In genomic region chr1:6426972-6427350, GRCh38 we compare ENCODE assay signal across 14 cellular contexts. TPM values are rescaled to one million over a fixed set of nuclear protein-coding genes. Genes with fewer than 3 reads are reported as not detected.
A peak's percentile ranks its signal among the peaks of the same experiment; 100 is the strongest.
DNase-seq lines count a peak whose midpoint lies in the region; ATAC-seq and TF ChIP-seq lines count a peak whose summit lies in the region.
"Had no signal": no experiment of that assay in that cellular context is flagged by ENCODE, and none has a peak within 500 bp of the region (broad histone marks: within the 10 kb centered on the region; RNA-seq: fewer than 3 reads in every experiment).

No MANE protein-coding gene starts in this region.

- no peak overlapping the region for H3K4me2 ChIP-seq in neuronal stem cell (ENCODE audit: insufficient read depth, low read length, poor library complexity, severe bottlenecking)

- no peaks in the 10 kb centered on the region for H3K9me3 ChIP-seq in HEK293 (ENCODE audit: control insufficient read depth, insufficient read depth, low read depth, low read length)
- no peaks in the 10 kb centered on the region for H3K9me3 ChIP-seq in neuronal stem cell (replicated peaks in 1 of 2; ENCODE audit: control insufficient read depth in 2 of 2, insufficient read depth in 1 of 2, low read depth in 1 of 2, low read length in 2 of 2)

- H3K4me3 Mint-ChIP-seq in activated naive CD4-positive, alpha-beta T cell treated with anti-CD3 and anti-CD28 coated beads, Interleukin-2, amount 50 U/mL, for 24 hours: no peak overlapping the region
- H3K4me3 Mint-ChIP-seq: CD4-positive, alpha-beta memory T cell had no signal

- H3K4ac ChIP-seq in neuronal stem cell (ENCODE audit: low read length): no peak overlapping the region

- WGBS in neuronal stem cell (ENCODE audit: extremely low coverage in 2 of 2, insufficient read length in 2 of 2, insufficient replicate concordance in 1 of 2), 2 donors: no CpG with 5 or more reads among the region's 10 CpGs

- no peak overlapping the region for H2BK5ac ChIP-seq in neuronal stem cell (ENCODE audit: low read length)

- H4K91ac ChIP-seq in neuronal stem cell (ENCODE audit: low read depth, low read length, poor library complexity): no peak overlapping the region

- peak overlapping the region; percentile 2 for H3K27ac Mint-ChIP-seq in activated naive CD4-positive, alpha-beta T cell treated with anti-CD3 and anti-CD28 coated beads, Interleukin-2, amount 50 U/mL, for 24 hours
- no peak overlapping the region for H3K27ac Mint-ChIP-seq in activated naive CD4-positive, alpha-beta T cell treated with anti-CD3 and anti-CD28 coated beads, Interleukin-2, amount 50 U/mL, for 72 hours
- H3K27ac Mint-ChIP-seq: CD4-positive, alpha-beta memory T cell had no signal

- H3K14ac ChIP-seq in neuronal stem cell (ENCODE audit: low read length): no peak overlapping the region

- CTCF ChIA-PET in HEK293 (lab: Yijun Ruan, JAX): interaction anchor here (0.5 to 1.4 kb wide), 3 partner anchors 11 to 66 kb away, joined by 3 to 13 read pairs (median 3); no protein-coding TSS in a partner anchor

- H3K9me3 Mint-ChIP-seq in activated naive CD4-positive, alpha-beta T cell treated with anti-CD3 and anti-CD28 coated beads, Interleukin-2, amount 50 U/mL, for 24 hours: no peaks in the 10 kb centered on the region
- H3K9me3 Mint-ChIP-seq in activated naive CD4-positive, alpha-beta T cell treated with anti-CD3 and anti-CD28 coated beads, Interleukin-2, amount 50 U/mL, for 72 hours: no peaks in the 10 kb centered on the region
- H3K9me3 Mint-ChIP-seq: CD4-positive, alpha-beta memory T cell had no signal

- peaks cover 9% of the 10 kb centered on the region for H3K27me3 Mint-ChIP-seq in activated naive CD4-positive, alpha-beta T cell treated with anti-CD3 and anti-CD28 coated beads, Interleukin-2, amount 50 U/mL, for 24 hours

- no peak overlapping the region for H3K23ac ChIP-seq in neuronal stem cell (ENCODE audit: low read depth, low read length, poor library complexity)

- TF ChIP-seq CTCF in HEK293 (tag by site-specific recombination; IDR thresholded peaks at IDR 0.05): no peak
- no peak for TF ChIP-seq CTCF in VCaP (conservative IDR thresholded peaks at IDR 0.05)

- H3K9ac ChIP-seq in neuronal stem cell (ENCODE audit: low read depth, low read length, poor library complexity): no peak overlapping the region
- H3K9ac ChIP-seq: GM23248 had no signal

- peaks cover 21 to 83% (median 44%) of the 10 kb centered on the region in 3 experiments for H3K27me3 ChIP-seq in neuronal stem cell (ENCODE audit: control insufficient read depth in 3 of 3, insufficient read depth in 3 of 3, low read depth in 1 of 3, low read length in 3 of 3)

- H3K4me1 ChIP-seq in HEK293 (ENCODE audit: control insufficient read depth, insufficient read depth, low read length): no peaks in the 10 kb centered on the region; the same call in 1 of the 2 replicates
- peaks cover 5 to 12% of the 10 kb centered on the region in 2 donors for H3K4me1 ChIP-seq in neuronal stem cell (ENCODE audit: control insufficient read depth in 2 of 2, insufficient read depth in 1 of 2, low read depth in 1 of 2, low read length in 2 of 2)

- no peak overlapping the region for H2BK12ac ChIP-seq in neuronal stem cell (ENCODE audit: low read length)

- H3K27ac ChIP-seq in HEK293 (ENCODE audit: extremely low read depth, low read depth, low read length): no peak overlapping the region
- peak overlapping the region; percentile 56 for H3K27ac ChIP-seq in VCaP
- H3K27ac ChIP-seq in neuronal stem cell (replicated peaks; ENCODE audit: low read length): no peak overlapping the region
- H3K27ac ChIP-seq: GM23248 had no signal

- H2AFZ ChIP-seq in neuronal stem cell (ENCODE audit: low read length): no peak overlapping the region
- H2AFZ ChIP-seq: GM23248 had no signal

- no peak overlapping the region for H4K8ac ChIP-seq in neuronal stem cell (ENCODE audit: low read depth, low read length)

- peak overlapping the region; percentile 95 for H2AK5ac ChIP-seq in neuronal stem cell (ENCODE audit: low read depth, low read length)

- H3K4me3 ChIP-seq in HEK293 (ENCODE audit: low read depth, low read length): no peak overlapping the region
- no peak overlapping the region for H3K4me3 ChIP-seq in neuronal stem cell (ENCODE audit: low read length in 2 of 2)
- H3K4me3 ChIP-seq: GM12878, GM23248 had no signal

- H3K79me1 ChIP-seq in neuronal stem cell (ENCODE audit: low read depth, low read length): peaks cover 2% of the 10 kb centered on the region

- H3K18ac ChIP-seq in neuronal stem cell (ENCODE audit: low read length): peak overlapping the region; percentile 22

- no peak for DNase-seq in activated naive CD4-positive, alpha-beta T cell treated with anti-CD3 and anti-CD28 coated beads, Interleukin-2, amount 50 U/mL, for 72 hours (ENCODE audit: low spot score in 2 of 2)
- DNase-seq in neuronal stem cell (ENCODE audit: low spot score): no peak
- DNase-seq in NCI-H1417 treated with DMSO at 0.1 percent for 48 hours (lab: John Stamatoyannopoulos, UW): no peak
- DNase-seq in SK-N-DZ (ENCODE audit: low spot score): no peak
- DNase-seq: 8988T, AML-193, GM23248 had no signal

- no peak for ATAC-seq in activated naive CD4-positive, alpha-beta T cell treated with anti-CD3 and anti-CD28 coated beads, Interleukin-2, amount 50 U/mL, for 72 hours
- ATAC-seq in esophagus mucosa: no peak

- peaks cover 7% of the 10 kb centered on the region for H3K4me1 Mint-ChIP-seq in activated naive CD4-positive, alpha-beta T cell treated with anti-CD3 and anti-CD28 coated beads, Interleukin-2, amount 50 U/mL, for 24 hours

- no peak overlapping the region for H2BK15ac ChIP-seq in neuronal stem cell (ENCODE audit: low read length)

- no peaks in the 10 kb centered on the region for H3K36me3 ChIP-seq in HEK293 (ENCODE audit: control insufficient read depth in 2 of 2, insufficient read depth in 1 of 2, low read length in 2 of 2)
- no peaks in the 10 kb centered on the region for H3K36me3 ChIP-seq in neuronal stem cell (replicated peaks in 1 of 2; ENCODE audit: control insufficient read depth in 2 of 2, insufficient read depth in 2 of 2, low read length in 2 of 2)

- no peaks in the 10 kb centered on the region for H3K36me3 Mint-ChIP-seq in activated naive CD4-positive, alpha-beta T cell treated with anti-CD3 and anti-CD28 coated beads, Interleukin-2, amount 50 U/mL, for 24 hours
- no peaks in the 10 kb centered on the region for H3K36me3 Mint-ChIP-seq in activated naive CD4-positive, alpha-beta T cell treated with anti-CD3 and anti-CD28 coated beads, Interleukin-2, amount 50 U/mL, for 72 hours
- H3K36me3 Mint-ChIP-seq: CD4-positive, alpha-beta memory T cell had no signal

- H2BK120ac ChIP-seq in neuronal stem cell (ENCODE audit: low read depth, low read length): no peak overlapping the region

- POLR2A ChIA-PET in HEK293 (lab: Yijun Ruan, JAX): no interaction called here

TF ChIP-seq in HEK293, 187 proteins besides CTCF, POLR2A, EP300 and RAD21:
- TF ChIP-seq ZNF548 (tag by site-specific recombination; IDR thresholded peaks at IDR 0.05) (no peak), HIC1 (tag by site-specific recombination; IDR thresholded peaks at IDR 0.05) (peak; percentile 80)

RNA-seq across cellular contexts. Expression of gene ESPN, which starts 2.4 kb away (rescaled TPM):
- total RNA-seq in activated naive CD4-positive, alpha-beta T cell treated with anti-CD3 and anti-CD28 coated beads, Interleukin-2, amount 50 U/mL, for 72 hours: 1 to 10 TPM in 1 of 2 donors, under 1 TPM in 1; 0.89 to 1.9 TPM
- polyA plus RNA-seq in neuronal stem cell (2013, experiment 1 of 2): 3.5 TPM
- 3.6 TPM for polyA plus RNA-seq in neuronal stem cell (2013, experiment 2 of 2)
- total RNA-seq in esophagus mucosa: 33.4 TPM
- polyA plus RNA-seq in SK-N-DZ (2014; cell fraction: cytosol; rRNA removed): 0.20 TPM in 1 of 2 replicates, not detected in the other
- 0.15 TPM in 1 of 2 replicates, not detected in the other for polyA plus RNA-seq in SK-N-DZ (2014; cell fraction: nucleus; rRNA removed)
- total RNA-seq: GM23248, HT1080 had no signal
- polyA plus RNA-seq: GM23248 had no signal

RNA-seq across cellular contexts. Expression of gene HES2, which starts 7.2 kb away (rescaled TPM):
- total RNA-seq in activated naive CD4-positive, alpha-beta T cell treated with anti-CD3 and anti-CD28 coated beads, Interleukin-2, amount 50 U/mL, for 72 hours: 1 to 10 TPM in 1 of 2 donors, under 1 TPM in 1; 0.35 to 1.1 TPM
- 0.26 TPM for polyA plus RNA-seq in neuronal stem cell (2013, experiment 1 of 2)
- polyA plus RNA-seq in neuronal stem cell (2013, experiment 2 of 2): 0.22 TPM
- 47.3 TPM for total RNA-seq in esophagus mucosa
- 0.48 TPM in 1 of 2 replicates, not detected in the other for polyA plus RNA-seq in SK-N-DZ (2014; cell fraction: cytosol; rRNA removed)
- 0.13 and 1.3 TPM in 2 replicates for polyA plus RNA-seq in SK-N-DZ (2014; cell fraction: nucleus; rRNA removed)
- total RNA-seq: CD4-positive, alpha-beta memory T cell; GM23248 had no signal
- polyA plus RNA-seq: CD4-positive, alpha-beta memory T cell; GM23248 had no signal

RNA-seq across cellular contexts. Expression of gene ACOT7, which starts 33.4 kb away (rescaled TPM):
- 10 to 100 TPM; 46.0 to 75.8 TPM for total RNA-seq in activated naive CD4-positive, alpha-beta T cell treated with anti-CD3 and anti-CD28 coated beads, Interleukin-2, amount 50 U/mL, for 72 hours
- 83.2 TPM for polyA plus RNA-seq in neuronal stem cell (2013, experiment 1 of 2)
- 81.2 TPM for polyA plus RNA-seq in neuronal stem cell (2013, experiment 2 of 2)
- 37.2 TPM for total RNA-seq in esophagus mucosa
- 59.5 and 63.2 TPM in 2 replicates for polyA plus RNA-seq in SK-N-DZ (2014; cell fraction: cytosol; rRNA removed)
- 28.3 and 44.8 TPM in 2 replicates for polyA plus RNA-seq in SK-N-DZ (2014; cell fraction: nucleus; rRNA removed)

RNA-seq across cellular contexts. Expression of gene TNFRSF25, which starts 39.0 kb away (rescaled TPM):
- total RNA-seq in activated naive CD4-positive, alpha-beta T cell treated with anti-CD3 and anti-CD28 coated beads, Interleukin-2, amount 50 U/mL, for 72 hours: 10 to 100 TPM; 68.0 to 88.5 TPM
- 14.5 TPM for polyA plus RNA-seq in neuronal stem cell (2013, experiment 1 of 2)
- polyA plus RNA-seq in neuronal stem cell (2013, experiment 2 of 2): 14.1 TPM
- 13.1 TPM for total RNA-seq in esophagus mucosa
- 5.9 and 6.6 TPM in 2 replicates for polyA plus RNA-seq in SK-N-DZ (2014; cell fraction: cytosol; rRNA removed)
- 53.5 and 71.1 TPM in 2 replicates for polyA plus RNA-seq in SK-N-DZ (2014; cell fraction: nucleus; rRNA removed)

Comparison
In these comparisons a context has a peak if more than half of its experiments do, and no peak if none do; other contexts are left out.
1. RNA of gene ESPN, which starts 2.4 kb away (total RNA-seq): 33.4 TPM in esophagus mucosa (single experiment); 0.89 to 1.9 TPM in activated naive CD4-positive, alpha-beta T cell treated with anti-CD3 and anti-CD28 coated beads, Interleukin-2, amount 50 U/mL, for 72 hours; every median in the first group is over 10 times any median in the second.
2. RNA of gene HES2, which starts 7.2 kb away (total RNA-seq): 47.3 TPM in esophagus mucosa (single experiment); 0.35 to 1.1 TPM in activated naive CD4-positive, alpha-beta T cell treated with anti-CD3 and anti-CD28 coated beads, Interleukin-2, amount 50 U/mL, for 72 hours; every median in the first group is over 10 times any median in the second.